31 cellular contexts compared by ENCODE assay signal in genomic region chr16:89135166-89135565, GRCh38. TPM values are rescaled to one million over a fixed set of nuclear protein-coding genes. Genes with fewer than 3 reads are reported as not detected.
"Had no signal": no experiment of that assay in that cellular context is flagged by ENCODE, and none has a peak within 500 bp of the region (broad histone marks: within the 10 kb centered on the region; RNA-seq: fewer than 3 reads in every experiment).

No MANE protein-coding gene starts in this region.

- H3K27ac Mint-ChIP-seq: activated CD4-positive, alpha-beta T cell treated with anti-CD3 and anti-CD28 coated beads, Interleukin-2, amount 10 ng/mL, durations not matched to agents 7 days and 5 days; activated CD8-positive, alpha-beta T cell treated with anti-CD3 and anti-CD28 coated beads for 36 hours; activated naive CD4-positive, alpha-beta T cell treated with anti-CD3 and anti-CD28 coated beads, Interleukin-2, amount 50 U/mL, for 72 hours; activated T-helper 17 cell treated with anti-CD3 and anti-CD28 coated beads, Interleukin-2, amount 50 U/mL, for 72 hours; nephron; stimulated activated memory B cell treated with anti-CD40 and anti-IgM and Interleukin-4, amounts not matched to agents 10 μg/mL and 1 μg/mL and 100 μg/mL, for 72 hours; stimulated activated naive CD8-positive, alpha-beta T cell treated with anti-CD3 and anti-CD28 coated beads, Interleukin-15, amount 100 ng/mL, for 72 hours had no signal

- H3K4me1 Mint-ChIP-seq: activated T-helper 17 cell treated with anti-CD3 and anti-CD28 coated beads, Interleukin-2, amount 50 U/mL, for 72 hours; nephron; stimulated activated memory B cell treated with anti-CD40 and anti-IgM and Interleukin-4, amounts not matched to agents 10 μg/mL and 1 μg/mL and 100 μg/mL, for 72 hours had no signal

- H3K27me3 Mint-ChIP-seq: activated CD4-positive, alpha-beta T cell treated with anti-CD3 and anti-CD28 coated beads, Interleukin-2, amount 10 ng/mL, durations not matched to agents 7 days and 5 days; activated CD8-positive, alpha-beta T cell treated with anti-CD3 and anti-CD28 coated beads for 36 hours; activated T-helper 17 cell treated with anti-CD3 and anti-CD28 coated beads, Interleukin-2, amount 50 U/mL, for 72 hours; stimulated activated memory B cell treated with anti-CD40 and anti-IgM and Interleukin-4, amounts not matched to agents 10 μg/mL and 1 μg/mL and 100 μg/mL, for 72 hours; stimulated activated naive CD8-positive, alpha-beta T cell treated with anti-CD3 and anti-CD28 coated beads, Interleukin-15, amount 100 ng/mL, for 72 hours had no signal

- H3K9me3 Mint-ChIP-seq: activated CD4-positive, alpha-beta T cell treated with anti-CD3 and anti-CD28 coated beads, Interleukin-2, amount 10 ng/mL, durations not matched to agents 7 days and 5 days; activated CD8-positive, alpha-beta T cell treated with anti-CD3 and anti-CD28 coated beads for 36 hours; activated naive CD4-positive, alpha-beta T cell treated with anti-CD3 and anti-CD28 coated beads, Interleukin-2, amount 50 U/mL, for 72 hours; activated T-cell treated with anti-CD3 and anti-CD28 coated beads, Interleukin-2, amount 50 U/mL, for 4 hours; activated T-helper 17 cell treated with anti-CD3 and anti-CD28 coated beads, Interleukin-2, amount 50 U/mL, for 72 hours; immature natural killer cell; stimulated activated memory B cell treated with anti-CD40 and anti-IgM and Interleukin-4, amounts not matched to agents 10 μg/mL and 1 μg/mL and 100 μg/mL, for 72 hours; stimulated activated naive CD8-positive, alpha-beta T cell treated with anti-CD3 and anti-CD28 coated beads, Interleukin-15, amount 100 ng/mL, for 72 hours had no signal

- H3K9me3 ChIP-seq: adrenal gland, ascending aorta, gastroesophageal sphincter, pancreas, psoas muscle, sigmoid colon, thyroid gland, upper lobe of left lung had no signal

- H3K4me3 Mint-ChIP-seq: activated CD4-positive, alpha-beta T cell treated with anti-CD3 and anti-CD28 coated beads, Interleukin-2, amount 10 ng/mL, durations not matched to agents 7 days and 5 days; activated CD8-positive, alpha-beta T cell treated with anti-CD3 and anti-CD28 coated beads for 36 hours; activated T-cell treated with anti-CD3 and anti-CD28 coated beads, Interleukin-2, amount 50 U/mL, for 4 hours; activated T-helper 17 cell treated with anti-CD3 and anti-CD28 coated beads, Interleukin-2, amount 50 U/mL, for 72 hours; immature natural killer cell; nephron; stimulated activated memory B cell treated with anti-CD40 and anti-IgM and Interleukin-4, amounts not matched to agents 10 μg/mL and 1 μg/mL and 100 μg/mL, for 72 hours; stimulated activated naive CD8-positive, alpha-beta T cell treated with anti-CD3 and anti-CD28 coated beads, Interleukin-15, amount 100 ng/mL, for 72 hours had no signal

- H3K4me3 ChIP-seq: adrenal gland, ascending aorta, gastroesophageal sphincter, pancreas, psoas muscle, sigmoid colon, thyroid gland, upper lobe of left lung had no signal

- H3K27ac ChIP-seq: adrenal gland, ascending aorta, brain microvascular endothelial cell, gastroesophageal sphincter, pancreas, psoas muscle, sigmoid colon, thyroid gland, upper lobe of left lung had no signal

- ATAC-seq: activated CD8-positive, alpha-beta T cell treated with anti-CD3 and anti-CD28 coated beads for 36 hours; activated naive CD4-positive, alpha-beta T cell treated with anti-CD3 and anti-CD28 coated beads, Interleukin-2, amount 50 U/mL, for 72 hours; activated T-cell treated with anti-CD3 and anti-CD28 coated beads, Interleukin-2, amount 50 U/mL, for 4 hours; activated T-helper 17 cell treated with anti-CD3 and anti-CD28 coated beads, Interleukin-2, amount 50 U/mL, for 72 hours; gastroesophageal sphincter; pancreas; psoas muscle; stimulated activated memory B cell treated with anti-CD40 and anti-IgM and Interleukin-4, amounts not matched to agents 10 μg/mL and 1 μg/mL and 100 μg/mL, for 72 hours; stimulated activated naive CD8-positive, alpha-beta T cell treated with anti-CD3 and anti-CD28 coated beads, Interleukin-15, amount 100 ng/mL, for 72 hours had no signal

- DNase-seq: activated CD4-positive, alpha-beta T cell treated with anti-CD3 and anti-CD28 coated beads for 1 hour; activated CD4-positive, alpha-beta T cell treated with anti-CD3 and anti-CD28 coated beads, Interleukin-2, amount 10 ng/mL, durations not matched to agents 7 days and 5 days; activated CD8-positive, alpha-beta T cell treated with anti-CD3 and anti-CD28 coated beads for 36 hours; activated gamma-delta T cell treated with Interleukin-2 at 50 U/mL for 16 hours; activated T-cell treated with anti-CD3 and anti-CD28 coated beads, Interleukin-2, amount 50 U/mL, for 4 hours; brain microvascular endothelial cell; cortex of kidney; hypothalamus; immature natural killer cell; kidney; psoas muscle; sigmoid colon; small intestine; stimulated activated CD4-positive, alpha-beta T cell treated with anti-CD3 and anti-CD28 coated beads, Interleukin-1b, Interleukin-23, amount 100 ng/mL, for 48 hours; stimulated activated CD4-positive, alpha-beta T cell treated with anti-CD3 and anti-CD28 coated beads, Interleukin-4, amount 100 ng/mL, for 4 hours; stimulated activated CD8-positive, alpha-beta memory T cell treated with anti-CD3 and anti-CD28 coated beads, Interleukin-4, amount 100 ng/mL, for 48 hours; stimulated activated naive CD8-positive, alpha-beta T cell treated with anti-CD3 and anti-CD28 coated beads, Interleukin-15, amount 100 ng/mL, for 72 hours; T-helper 2 cell; thyroid gland had no signal

- H3K27me3 ChIP-seq: adrenal gland, ascending aorta, brain microvascular endothelial cell, gastroesophageal sphincter, pancreas, sigmoid colon, thyroid gland, upper lobe of left lung had no signal

RNA-seq across cellular contexts. Expression of gene CDH15, which starts 36.4 kb away (rescaled TPM):
- total RNA-seq: activated CD4-positive, alpha-beta T cell treated with anti-CD3 and anti-CD28 coated beads, Interleukin-2, amount 10 ng/mL, durations not matched to agents 7 days and 5 days; activated CD8-positive, alpha-beta T cell treated with anti-CD3 and anti-CD28 coated beads for 36 hours; activated T-cell treated with anti-CD3 and anti-CD28 coated beads, Interleukin-2, amount 50 U/mL, for 4 hours; ascending aorta; endothelial cell of umbilical vein; mesenteric fat pad; sigmoid colon; thyroid gland had no signal
- polyA plus RNA-seq: esophagus, immature natural killer cell had no signal
